ENCODE assay signal across 8 cellular contexts in the genomic region with DNA sequence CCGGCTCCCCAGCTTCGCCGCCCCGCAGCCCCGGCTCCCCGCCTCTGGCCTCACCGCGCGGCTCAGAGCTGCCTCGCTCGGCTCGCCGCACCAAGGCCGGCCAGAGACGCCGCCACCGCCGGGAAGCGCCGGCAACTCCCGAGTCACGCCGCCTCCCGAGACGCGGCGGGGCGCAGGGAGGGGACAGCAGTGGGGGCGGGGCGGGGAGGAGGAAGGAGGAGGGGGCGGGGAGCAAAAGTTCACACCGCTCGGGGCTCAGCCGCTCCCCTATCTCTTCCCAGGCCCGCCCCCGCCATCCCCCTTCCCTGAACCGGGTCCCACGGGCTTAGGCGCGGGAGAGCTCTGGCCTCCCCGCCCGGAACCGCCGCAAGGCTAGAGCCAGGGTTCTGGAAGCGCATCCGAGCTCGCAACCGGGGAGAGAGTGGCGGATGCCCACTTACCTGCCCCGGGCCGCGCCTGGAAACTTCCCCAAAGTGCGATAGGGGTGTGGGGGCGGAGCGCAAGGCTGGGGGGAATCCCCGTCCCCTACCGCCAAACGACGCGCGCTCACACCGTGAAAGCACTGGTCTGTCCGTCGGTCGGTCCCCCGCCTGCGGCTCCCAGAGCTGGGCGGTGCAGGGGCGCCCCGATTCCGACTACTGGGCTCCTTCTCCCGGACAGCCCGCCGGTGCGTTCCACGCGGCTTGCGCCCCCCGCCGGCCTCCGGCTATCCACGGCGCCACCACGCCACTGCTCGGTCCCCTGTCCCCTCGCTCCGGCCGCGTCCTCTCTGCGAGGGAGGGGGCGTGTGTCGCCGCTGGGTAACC. TPM values are rescaled to one million over a fixed set of nuclear protein-coding genes. Genes with fewer than 3 reads are reported as not detected.
A peak's percentile ranks its signal among the peaks of the same experiment; 100 is the strongest.
DNase-seq lines count a peak whose midpoint lies in the region; ATAC-seq and TF ChIP-seq lines count a peak whose summit lies in the region.

No MANE protein-coding gene starts in this region.

- H3K9me3 ChIP-seq in cardiac muscle cell (ENCODE audit: low read depth) (no peaks in the 10 kb centered on the region), ovary (no peaks in the 10 kb centered on the region)

- CTCF ChIA-PET in activated naive CD4-positive, alpha-beta T cell treated with anti-CD3 and anti-CD28 coated beads, Interleukin-2, amount 10 ng/mL, durations not matched to agents 7 days and 5 days (lab: Charles Lee): no interaction called here

- TF ChIP-seq CTCF in cardiac muscle cell (IDR thresholded peaks at IDR 0.05; ENCODE audit: low read depth, low read length): peak; percentile 22
- peak in 2 of 3 donors; percentile 18 to 40 for TF ChIP-seq CTCF in ovary (IDR thresholded peaks at IDR 0.05)

- H3K27ac ChIP-seq in cardiac muscle cell (no peak overlapping the region), ovary (peak overlapping the region; percentile 94)

- H3K36me3 ChIP-seq in cardiac muscle cell: no peaks in the 10 kb centered on the region
- no peaks in the 10 kb centered on the region for H3K36me3 ChIP-seq in ovary

- no peaks in the 10 kb centered on the region for H3K4me1 ChIP-seq in cardiac muscle cell (ENCODE audit: low read depth)
- peaks cover 19% of the 10 kb centered on the region for H3K4me1 ChIP-seq in ovary (ENCODE audit: insufficient read depth)

- ATAC-seq in HG03439 (IDR thresholded peaks at IDR 0.05; ENCODE audit: unreplicated experiment) (peak; percentile 65), HG03342 (IDR thresholded peaks at IDR 0.05; ENCODE audit: unreplicated experiment) (no peak), GM21786 (IDR thresholded peaks at IDR 0.05; ENCODE audit: unreplicated experiment) (no peak)

- 0 to 1% (median 0%) methylated on average over 51 to 93 of the region's 93 CpGs for WGBS in ovary, 3 donors

- peak overlapping the region; percentile 55 for H3K4me3 Mint-ChIP-seq in activated naive CD4-positive, alpha-beta T cell treated with anti-CD3 and anti-CD28 coated beads, Interleukin-2, amount 10 ng/mL, durations not matched to agents 7 days and 5 days

- peak; percentile 55 for DNase-seq in NCI-H146 (lab: John Stamatoyannopoulos, UW)
- no peak for DNase-seq in NCI-H146 treated with DMSO at 0.1 percent for 48 hours (lab: John Stamatoyannopoulos, UW; ENCODE audit: unreplicated experiment)
- DNase-seq in activated naive CD4-positive, alpha-beta T cell treated with anti-CD3 and anti-CD28 coated beads, Interleukin-2, amount 10 ng/mL, durations not matched to agents 7 days and 5 days: peak; percentile 37
- peak; percentile 54 to 62 for DNase-seq in cardiac muscle cell (ENCODE audit: low read depth in 1 of 2, low spot score in 1 of 2)
- DNase-seq in ovary: peak; percentile 74 to 81 (median 77)

- no peak overlapping the region for H3K27ac Mint-ChIP-seq in activated naive CD4-positive, alpha-beta T cell treated with anti-CD3 and anti-CD28 coated beads, Interleukin-2, amount 10 ng/mL, durations not matched to agents 7 days and 5 days

- peaks cover 14% of the 10 kb centered on the region for H3K4me1 Mint-ChIP-seq in activated naive CD4-positive, alpha-beta T cell treated with anti-CD3 and anti-CD28 coated beads, Interleukin-2, amount 10 ng/mL, durations not matched to agents 7 days and 5 days

- no peaks in the 10 kb centered on the region for H3K9me3 Mint-ChIP-seq in activated naive CD4-positive, alpha-beta T cell treated with anti-CD3 and anti-CD28 coated beads, Interleukin-2, amount 10 ng/mL, durations not matched to agents 7 days and 5 days

- peak; percentile 8 for TF ChIP-seq POLR2A in ovary (IDR thresholded peaks at IDR 0.05)

- no peaks in the 10 kb centered on the region for H3K36me3 Mint-ChIP-seq in activated naive CD4-positive, alpha-beta T cell treated with anti-CD3 and anti-CD28 coated beads, Interleukin-2, amount 10 ng/mL, durations not matched to agents 7 days and 5 days

- intact Hi-C loops in ovary (cut with DNase I): loop anchor here (2.0 to 10.0 kb wide), 5 partner anchors 60 to 98 kb away; no protein-coding TSS in a partner anchor

- H3K27me3 Mint-ChIP-seq in activated naive CD4-positive, alpha-beta T cell treated with anti-CD3 and anti-CD28 coated beads, Interleukin-2, amount 10 ng/mL, durations not matched to agents 7 days and 5 days: peaks cover 91% of the 10 kb centered on the region

- H3K27me3 ChIP-seq in cardiac muscle cell (peaks cover 59% of the 10 kb centered on the region), ovary (no peaks in the 10 kb centered on the region)

- peak overlapping the region; percentile 69 for H3K4me3 ChIP-seq in cardiac muscle cell
- H3K4me3 ChIP-seq in ovary: peak overlapping the region; percentile 59

- no peak for TF ChIP-seq EP300 in ovary (IDR thresholded peaks at IDR 0.05)

RNA-seq across cellular contexts. Expression of gene CHST15, which starts 0.9 kb away (rescaled TPM):
- 1.9 and 2.0 TPM in 2 replicates for total RNA-seq in cardiac muscle cell
- polyA plus RNA-seq in cardiac muscle cell: 0.92 and 1.9 TPM in 2 replicates
- 10 to 100 TPM; 45.8 to 93.0 (median 67.1) TPM for total RNA-seq in ovary
- polyA plus RNA-seq in ovary: 10 to 100 TPM; 35.9 to 37.2 TPM

Comparison
In these comparisons a context has a peak if more than half of its experiments do, and no peak if none do; other contexts are left out.
1. RNA of gene CHST15, which starts 0.9 kb away (total RNA-seq): 45.8 to 93.0 TPM in ovary; 1.9 to 2.0 TPM in cardiac muscle cell; every median in the first group is over 10 times any median in the second.